8 cellular contexts compared by ENCODE assay signal in the genomic region with DNA sequence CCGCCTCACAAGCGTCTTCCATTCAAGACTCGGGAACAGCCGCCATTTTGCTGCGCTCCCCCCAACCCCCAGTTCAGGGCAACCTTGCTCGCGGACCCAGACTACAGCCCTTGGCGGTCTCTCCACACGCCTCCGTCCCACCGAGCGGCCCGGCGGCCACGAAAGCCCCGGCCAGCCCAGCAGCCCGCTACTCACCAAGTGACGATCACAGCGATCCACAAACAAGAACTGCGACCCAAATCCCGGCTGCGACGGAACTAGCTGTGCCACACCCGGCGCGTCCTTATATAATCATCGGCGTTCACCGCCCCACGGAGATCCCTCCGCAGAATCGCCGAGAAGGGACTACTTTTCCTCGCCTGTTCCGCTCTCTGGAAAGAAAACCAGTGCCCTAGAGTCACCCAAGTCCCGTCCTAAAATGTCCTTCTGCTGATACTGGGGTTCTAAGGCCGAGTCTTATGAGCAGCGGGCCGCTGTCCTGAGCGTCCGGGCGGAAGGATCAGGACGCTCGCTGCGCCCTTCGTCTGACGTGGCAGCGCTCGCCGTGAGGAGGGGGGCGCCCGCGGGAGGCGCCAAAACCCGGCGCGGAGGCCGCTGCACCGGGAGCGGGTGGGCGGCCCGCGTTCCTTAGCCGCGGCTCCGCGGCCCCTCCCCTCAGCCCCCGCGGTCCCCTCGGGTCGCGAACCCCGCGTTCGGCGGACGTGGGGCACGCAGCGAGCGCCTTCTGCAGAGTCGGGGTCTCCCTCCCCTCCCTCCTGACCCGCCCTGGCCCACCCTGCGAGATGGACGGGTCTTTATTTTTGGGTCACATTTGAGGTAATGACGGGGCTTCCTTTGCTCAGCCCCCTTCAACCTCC. TPM values are rescaled to one million over a fixed set of nuclear protein-coding genes. Genes with fewer than 3 reads are reported as not detected.
DNase-seq lines count a peak whose midpoint lies in the region; ATAC-seq, FAIRE-seq and TF ChIP-seq lines count a peak whose summit lies in the region.

TSS of gene UBC (minus strand) at position 259 of the 857 bp plus-strand sequence. CDS start 879 bp downstream, outside the sequence.

- ATAC-seq in A549, result peak; percentile 10 to 15
- peak; percentile 27 for ATAC-seq in GM19372 (IDR thresholded peaks at IDR 0.05; ENCODE audit: low read depth, unreplicated experiment)
- no peak for ATAC-seq in HG02884 (IDR thresholded peaks at IDR 0.05; ENCODE audit: unreplicated experiment)

- peak; percentile 99 for TF ChIP-seq POLR2A in A549 (IDR thresholded peaks at IDR 0.05; ENCODE audit: low read length)

- H3K27me3 ChIP-seq in muscle layer of duodenum (ENCODE audit: low read depth, low read length), result no peaks in the 10 kb centered on the region

- WGBS in A549 (ENCODE audit: missing lambda C conversion rate), result 1% methylated on average over 53 of the region's 85 CpGs

- H3K27ac ChIP-seq in A549, result peak within 1 kb of the TSS; percentile 97 to 98
- H3K27ac ChIP-seq in epithelial cell of prostate, result peak within 1 kb of the TSS; percentile 99
- peak within 1 kb of the TSS; percentile 99 for H3K27ac ChIP-seq in muscle layer of duodenum (ENCODE audit: low read length)

- H3K4me2 ChIP-seq in A549, result peak within 1 kb of the TSS; percentile 94

- H3K36me3 ChIP-seq in muscle layer of duodenum (ENCODE audit: control insufficient read depth in 1 of 2, insufficient read depth in 2 of 2, low read length in 2 of 2), result peaks cover 19 to 49% of the 10 kb centered on the region in 2 donors

- POLR2A ChIA-PET in A549 (lab: Yijun Ruan, JAX), result interaction anchor here (0.6 to 5.9 kb wide), 16 partner anchors 9 to 882 kb away, joined by 3 to 125 read pairs (median 5); no protein-coding TSS in a partner anchor

- peaks cover 43% of the 10 kb centered on the region for H3K4me1 ChIP-seq in A549
- peaks cover 20 to 36% of the 10 kb centered on the region in 2 donors for H3K4me1 ChIP-seq in muscle layer of duodenum (ENCODE audit: control insufficient read depth in 1 of 2, insufficient read depth in 2 of 2, low read length in 2 of 2)

- TF ChIP-seq RAD21 in A549 (conservative IDR thresholded peaks at IDR 0.05 in 1 of 2, IDR thresholded peaks at IDR 0.05 in 1 of 2), result peak in 1 of 2 experiments; percentile 24; a peak in 1 of 5 replicates

- DNase-seq in A549 (ENCODE audit: low read depth in 1 of 2, low spot score in 1 of 2) (peak in 1 of 2 experiments; percentile 97), HTR-8/SVneo (ENCODE audit: insufficient read length, low spot score) (peak; percentile 61), epithelial cell of prostate (ENCODE audit: low read depth, low spot score) (peak; percentile 77)
- DNase-seq in activated CD8-positive, alpha-beta memory T cell treated with anti-CD3 and anti-CD28 coated beads for 4 hours (ENCODE audit: low read depth in 2 of 2), result peak; percentile 80
- peak; percentile 80 to 83 for DNase-seq in stimulated activated CD8-positive, alpha-beta memory T cell treated with anti-CD3 and anti-CD28 coated beads, Interleukin-7, amount 100 ng/mL, for 4 hours (ENCODE audit: low read depth in 2 of 2)

- H3K9me3 ChIP-seq in A549 (no peaks in the 10 kb centered on the region), muscle layer of duodenum (ENCODE audit: control insufficient read depth in 1 of 2, low read length in 2 of 2) (no peaks in the 10 kb centered on the region)

- no peak for FAIRE-seq in A549 (lab: Jason Lieb, UNC)
- FAIRE-seq in HTR-8/SVneo (lab: Jason Lieb, UNC), result no peak

- H3K4me3 ChIP-seq in A549 (peak within 1 kb of the TSS; percentile 97), muscle layer of duodenum (ENCODE audit: low read depth in 1 of 2, low read length in 2 of 2) (peak within 1 kb of the TSS; percentile 98)

- CTCF ChIA-PET in A549 (lab: Yijun Ruan, JAX), result interaction anchor here (1.7 to 13.3 kb wide), 3 partner anchors 8 to 24 kb away, joined by 6 to 147 read pairs (median 7); no protein-coding TSS in a partner anchor

- peak; percentile 42 to 61; a peak in 2 of 5 replicates for TF ChIP-seq EP300 in A549 (IDR thresholded peaks at IDR 0.05)

- no peak for TF ChIP-seq CTCF in A549 (IDR thresholded peaks at IDR 0.05)

TF ChIP-seq in A549, 52 proteins besides CTCF, POLR2A, EP300 and RAD21 (continues in another document):
- TF ChIP-seq SMC3 (IDR thresholded peaks at IDR 0.05) (no peak), FOXS1 (CRISPR knock-in tag; IDR thresholded peaks at IDR 0.05) (0 out of 2 replicates have a peak, but pooled peaks have one; percentile 36), KDM1A (IDR thresholded peaks at IDR 0.05; ENCODE audit: low read depth) (no peak), HOXB13 (CRISPR knock-in tag; IDR thresholded peaks at IDR 0.05; ENCODE audit: low read depth) (no peak), JUN (IDR thresholded peaks at IDR 0.05) (peak; percentile 99 to 100), HOXB5 (CRISPR knock-in tag; IDR thresholded peaks at IDR 0.05) (peak; percentile 79; the same call in 1 of the 2 replicates), TFCP2L1 (CRISPR knock-in tag; IDR thresholded peaks at IDR 0.05) (peak; percentile 57; the same call in 1 of the 2 replicates), CBX8 (IDR thresholded peaks at IDR 0.05) (no peak), HES2 (IDR thresholded peaks at IDR 0.05) (no peak), MAZ (IDR thresholded peaks at IDR 0.05; ENCODE audit: borderline replicate concordance, low read depth, low read length) (peak; percentile 74; the same call in 1 of the 2 replicates), ZSCAN20 (CRISPR knock-in tag; IDR thresholded peaks at IDR 0.05) (peak; percentile 73; the same call in 1 of the 2 replicates), HOXA7 (CRISPR knock-in tag; IDR thresholded peaks at IDR 0.05) (peak; percentile 52), BHLHE40 (IDR thresholded peaks at IDR 0.05; ENCODE audit: low read depth, low read length) (no peak), SREBF2 (IDR thresholded peaks at IDR 0.05) (no peak), JUNB (IDR thresholded peaks at IDR 0.05) (peak; percentile 66), PHF8 (IDR thresholded peaks at IDR 0.05; ENCODE audit: borderline replicate concordance, low read depth) (peak; percentile 100), CHD4 (IDR thresholded peaks at IDR 0.05; ENCODE audit: borderline replicate concordance) (no peak), CHD2 (IDR thresholded peaks at IDR 0.05; ENCODE audit: low read length, partially characterized antibody) (peak; percentile 82), ZC3H11A (IDR thresholded peaks at IDR 0.05) (no peak; the same call in 1 of the 2 replicates), NPAS2 (CRISPR knock-in tag; IDR thresholded peaks at IDR 0.05; ENCODE audit: borderline replicate concordance) (peak; percentile 38; the same call in 1 of the 2 replicates), POLR2AphosphoS2 (conservative IDR thresholded peaks at IDR 0.05; ENCODE audit: low read length) (0 out of 2 replicates have a peak, but pooled peaks have one; percentile 30), GATA3 (IDR thresholded peaks at IDR 0.05; ENCODE audit: borderline replicate concordance) (peak; percentile 68; the same call in 1 of the 2 replicates), EHF (CRISPR knock-in tag; IDR thresholded peaks at IDR 0.05) (0 out of 2 replicates have a peak, but pooled peaks have one; percentile 22), HEYL (CRISPR knock-in tag; IDR thresholded peaks at IDR 0.05) (peak; percentile 73; the same call in 1 of the 2 replicates)
- TF ChIP-seq, protein P1, sequence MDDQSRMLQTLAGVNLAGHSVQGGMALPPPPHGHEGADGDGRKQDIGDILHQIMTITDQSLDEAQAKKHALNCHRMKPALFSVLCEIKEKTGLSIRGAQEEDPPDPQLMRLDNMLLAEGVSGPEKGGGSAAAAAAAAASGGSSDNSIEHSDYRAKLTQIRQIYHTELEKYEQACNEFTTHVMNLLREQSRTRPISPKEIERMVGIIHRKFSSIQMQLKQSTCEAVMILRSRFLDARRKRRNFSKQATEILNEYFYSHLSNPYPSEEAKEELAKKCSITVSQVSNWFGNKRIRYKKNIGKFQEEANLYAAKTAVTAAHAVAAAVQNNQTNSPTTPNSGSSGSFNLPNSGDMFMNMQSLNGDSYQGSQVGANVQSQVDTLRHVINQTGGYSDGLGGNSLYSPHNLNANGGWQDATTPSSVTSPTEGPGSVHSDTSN (IDR thresholded peaks at IDR 0.05), result peak; percentile 96
- TF ChIP-seq, protein P2, sequence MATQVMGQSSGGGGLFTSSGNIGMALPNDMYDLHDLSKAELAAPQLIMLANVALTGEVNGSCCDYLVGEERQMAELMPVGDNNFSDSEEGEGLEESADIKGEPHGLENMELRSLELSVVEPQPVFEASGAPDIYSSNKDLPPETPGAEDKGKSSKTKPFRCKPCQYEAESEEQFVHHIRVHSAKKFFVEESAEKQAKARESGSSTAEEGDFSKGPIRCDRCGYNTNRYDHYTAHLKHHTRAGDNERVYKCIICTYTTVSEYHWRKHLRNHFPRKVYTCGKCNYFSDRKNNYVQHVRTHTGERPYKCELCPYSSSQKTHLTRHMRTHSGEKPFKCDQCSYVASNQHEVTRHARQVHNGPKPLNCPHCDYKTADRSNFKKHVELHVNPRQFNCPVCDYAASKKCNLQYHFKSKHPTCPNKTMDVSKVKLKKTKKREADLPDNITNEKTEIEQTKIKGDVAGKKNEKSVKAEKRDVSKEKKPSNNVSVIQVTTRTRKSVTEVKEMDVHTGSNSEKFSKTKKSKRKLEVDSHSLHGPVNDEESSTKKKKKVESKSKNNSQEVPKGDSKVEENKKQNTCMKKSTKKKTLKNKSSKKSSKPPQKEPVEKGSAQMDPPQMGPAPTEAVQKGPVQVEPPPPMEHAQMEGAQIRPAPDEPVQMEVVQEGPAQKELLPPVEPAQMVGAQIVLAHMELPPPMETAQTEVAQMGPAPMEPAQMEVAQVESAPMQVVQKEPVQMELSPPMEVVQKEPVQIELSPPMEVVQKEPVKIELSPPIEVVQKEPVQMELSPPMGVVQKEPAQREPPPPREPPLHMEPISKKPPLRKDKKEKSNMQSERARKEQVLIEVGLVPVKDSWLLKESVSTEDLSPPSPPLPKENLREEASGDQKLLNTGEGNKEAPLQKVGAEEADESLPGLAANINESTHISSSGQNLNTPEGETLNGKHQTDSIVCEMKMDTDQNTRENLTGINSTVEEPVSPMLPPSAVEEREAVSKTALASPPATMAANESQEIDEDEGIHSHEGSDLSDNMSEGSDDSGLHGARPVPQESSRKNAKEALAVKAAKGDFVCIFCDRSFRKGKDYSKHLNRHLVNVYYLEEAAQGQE (IDR thresholded peaks at IDR 0.05), result peak; percentile 67

RNA-seq across cellular contexts. Expression of gene UBC, which starts in this region (rescaled TPM):
- 2,000 and 2,573 TPM in 2 replicates for polyA plus RNA-seq in A549 (2011; rRNA removed)
- 1,783 and 1,966 TPM in 2 replicates for polyA plus RNA-seq in A549 (2012; cell fraction: cytosol; rRNA removed)
- polyA plus RNA-seq in A549 (2012; cell fraction: nucleus; rRNA removed), result 1,709 and 1,846 TPM in 2 replicates
- polyA plus RNA-seq in A549 (2017; fragmentation: RNase III; extraction: RNeasy Plus Mini Kit Qiagen cat#74134 plus additional on column Dnase treatment), result 993 to 1,034 TPM (median 1,028 TPM) in 3 replicates
- polyA minus RNA-seq in A549 (2011; rRNA and poly(A)+ RNA removed), result 1,104 and 1,174 TPM in 2 replicates
